In the genomic region with DNA sequence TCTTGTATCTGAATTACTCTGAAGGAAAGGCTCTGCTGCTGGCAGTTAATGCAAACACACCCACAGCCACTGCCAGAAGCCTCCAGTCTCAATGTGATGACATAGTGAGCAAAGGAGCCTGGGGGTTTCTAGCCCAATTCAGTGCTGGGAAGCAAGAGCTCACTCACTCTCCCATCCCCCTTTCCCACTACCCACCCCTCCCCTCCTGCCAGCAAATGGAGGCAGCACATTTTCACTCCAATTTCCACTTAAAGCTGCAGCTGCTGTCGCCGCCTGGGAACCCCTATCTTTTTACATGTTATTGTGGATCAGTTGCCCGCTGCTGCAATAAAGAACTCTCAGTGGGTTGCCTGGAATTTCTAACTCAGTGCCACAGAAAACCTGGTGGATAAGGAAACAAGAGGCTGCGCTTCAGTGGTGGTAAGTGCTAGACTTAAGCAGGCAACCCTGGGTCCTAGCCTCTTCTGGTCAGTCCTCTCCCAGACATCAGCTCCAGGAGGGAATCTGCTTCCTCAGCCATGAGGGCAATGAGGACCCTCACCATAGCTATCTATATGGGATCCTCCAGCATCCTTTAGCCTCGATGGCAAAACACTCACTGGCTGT, we compare ENCODE assay signal across 21 cellular contexts.
DNase-seq lines count a peak whose midpoint lies in the region; ATAC-seq and TF ChIP-seq lines count a peak whose summit lies in the region.
"Had no signal": no experiment of that assay in that cellular context is flagged by ENCODE, and none has a peak within 500 bp of the region (broad histone marks: within the 10 kb centered on the region; RNA-seq: fewer than 3 reads in every experiment).

No MANE protein-coding gene starts in this region.

- H3K36me3 Mint-ChIP-seq in type B pancreatic cell (no peaks in the 10 kb centered on the region), chondrocyte (ENCODE audit: low read depth) (no peaks in the 10 kb centered on the region)
- H3K36me3 Mint-ChIP-seq in CD8-positive, alpha-beta memory T cell = no peaks in the 10 kb centered on the region

- H3K27me3 ChIP-seq in SK-N-SH (ENCODE audit: insufficient read depth) = no peaks in the 10 kb centered on the region
- no peaks in the 10 kb centered on the region for H3K27me3 ChIP-seq in CD8-positive, alpha-beta memory T cell (ENCODE audit: insufficient read depth, low read length, poor library complexity, severe bottlenecking)
- H3K27me3 ChIP-seq: ovary had no signal

- WGBS in SK-N-SH (ENCODE audit: low lambda C conversion rate) = 61% methylated on average over 5 of the region's 5 CpGs

- no peak for TF ChIP-seq CTCF in SK-N-SH (IDR thresholded peaks at IDR 0.05)
- no peak for TF ChIP-seq CTCF in type B pancreatic cell (conservative IDR thresholded peaks at IDR 0.05)
- no peak for TF ChIP-seq CTCF in chondrocyte (IDR thresholded peaks at IDR 0.05)

- DNase-seq in SK-N-SH (peak; percentile 16), NCI-H69 (lab: John Stamatoyannopoulos, UW) (peak; percentile 27), iPS-NIHi11 (ENCODE audit: low spot score) (peak; percentile 41), type B pancreatic cell (ENCODE audit: extremely low spot score, unreplicated experiment) (no peak), chondrocyte (ENCODE audit: low spot score) (no peak)
- no peak for DNase-seq in CD8-positive, alpha-beta memory T cell
- DNase-seq: activated CD8-positive, alpha-beta T cell treated with anti-CD3 and anti-CD28 coated beads, Interleukin-2, amount 10 ng/mL, durations not matched to agents 7 days and 5 days; C1 segment of cervical spinal cord; EL; foreskin melanocyte; HCEC 1CT; midbrain; NCI-H1105; NCI-H526 treated with DMSO at 0.1 percent for 48 hours; ovary; tibial artery had no signal

- ATAC-seq in SK-N-SH treated with all-trans-retinoic acid at 6 μM for 48 hours (no peak), HG02642 (IDR thresholded peaks at IDR 0.05; ENCODE audit: poor library complexity, unreplicated experiment) (no peak)
- ATAC-seq: activated CD8-positive, alpha-beta T cell treated with anti-CD3 and anti-CD28 coated beads, Interleukin-2, amount 10 ng/mL, durations not matched to agents 7 days and 5 days; K562 had no signal

- H3K27me3 Mint-ChIP-seq in type B pancreatic cell (no peaks in the 10 kb centered on the region), chondrocyte (ENCODE audit: low read depth) (peaks cover 21% of the 10 kb centered on the region)
- peaks cover 16 to 29% of the 10 kb centered on the region in 2 donors for H3K27me3 Mint-ChIP-seq in CD8-positive, alpha-beta memory T cell

- no peak overlapping the region for H3K27ac Mint-ChIP-seq in type B pancreatic cell
- no peak overlapping the region for H3K27ac Mint-ChIP-seq in CD8-positive, alpha-beta memory T cell
- no peak overlapping the region for H3K27ac Mint-ChIP-seq in chondrocyte (ENCODE audit: unreplicated experiment)
- H3K27ac Mint-ChIP-seq: activated CD8-positive, alpha-beta T cell treated with anti-CD3 and anti-CD28 coated beads, Interleukin-2, amount 10 ng/mL, durations not matched to agents 7 days and 5 days had no signal

- H3F3A ChIP-seq in SK-N-SH (replicated peaks; ENCODE audit: insufficient read depth) = no peaks in the 10 kb centered on the region

- H3K79me2 ChIP-seq in SK-N-SH (ENCODE audit: insufficient read depth) = no peaks in the 10 kb centered on the region

- H3K4me3 Mint-ChIP-seq in type B pancreatic cell (peak overlapping the region; percentile 1), chondrocyte (ENCODE audit: unreplicated experiment) (no peak overlapping the region)
- no peak overlapping the region for H3K4me3 Mint-ChIP-seq in CD8-positive, alpha-beta memory T cell
- H3K4me3 Mint-ChIP-seq: activated CD8-positive, alpha-beta T cell treated with anti-CD3 and anti-CD28 coated beads, Interleukin-2, amount 10 ng/mL, durations not matched to agents 7 days and 5 days; central memory CD8-positive, alpha-beta T cell had no signal

- no peaks in the 10 kb centered on the region; a peak in 1 of 4 replicates for H3K4me1 ChIP-seq in SK-N-SH (ENCODE audit: control insufficient read depth in 1 of 2, insufficient read depth in 2 of 2, low read depth in 1 of 2, low read length in 1 of 2)
- H3K4me1 ChIP-seq in CD8-positive, alpha-beta memory T cell (ENCODE audit: insufficient read depth, low read length) = no peaks in the 10 kb centered on the region
- H3K4me1 ChIP-seq: tibial artery had no signal

- H3K4me2 ChIP-seq in SK-N-SH = no peak overlapping the region

- H3K36me3 ChIP-seq in SK-N-SH (replicated peaks in 1 of 2; ENCODE audit: control insufficient read depth in 1 of 2, insufficient read depth in 2 of 2, low read length in 1 of 2) = no peaks in the 10 kb centered on the region
- H3K36me3 ChIP-seq in CD8-positive, alpha-beta memory T cell (ENCODE audit: insufficient read depth, low read length) = no peaks in the 10 kb centered on the region
- H3K36me3 ChIP-seq: ovary, tibial artery had no signal

- CTCF ChIA-PET in SK-N-SH (lab: Yijun Ruan, JAX) = no interaction called here
- CTCF ChIA-PET in CD8-positive, alpha-beta memory T cell (lab: Charles Lee) = no interaction called here

- no peaks in the 10 kb centered on the region for H4K20me1 ChIP-seq in SK-N-SH (ENCODE audit: insufficient read depth)

- POLR2A ChIA-PET in SK-N-SH (lab: Yijun Ruan, JAX) = no interaction called here
- POLR2A ChIA-PET in CD8-positive, alpha-beta memory T cell (lab: Charles Lee) = no interaction called here

- H3K9me3 ChIP-seq in SK-N-SH = no peaks in the 10 kb centered on the region
- no peaks in the 10 kb centered on the region for H3K9me3 ChIP-seq in CD8-positive, alpha-beta memory T cell (ENCODE audit: low read length)
- H3K9me3 ChIP-seq: ovary, tibial artery had no signal

- H3K9me3 Mint-ChIP-seq in type B pancreatic cell = no peaks in the 10 kb centered on the region
- H3K9me3 Mint-ChIP-seq in CD8-positive, alpha-beta memory T cell = peaks cover 0 to 3% (median 0%) of the 10 kb centered on the region in 5 donors
- no peaks in the 10 kb centered on the region for H3K9me3 Mint-ChIP-seq in chondrocyte (ENCODE audit: low read depth)
- H3K9me3 Mint-ChIP-seq: central memory CD8-positive, alpha-beta T cell had no signal

- no peak overlapping the region for H3K27ac ChIP-seq in SK-N-SH (ENCODE audit: low read depth in 2 of 2, low read length in 1 of 2)
- no peak overlapping the region for H3K27ac ChIP-seq in CD8-positive, alpha-beta memory T cell (ENCODE audit: low read depth, low read length)
- H3K27ac ChIP-seq: 22Rv1, ovary, tibial artery had no signal

- H3K4me3 ChIP-seq in SK-N-SH (ENCODE audit: low read depth in 2 of 2, low read length in 1 of 2) = no peak overlapping the region
- H3K4me3 ChIP-seq in CD8-positive, alpha-beta memory T cell (ENCODE audit: low read length) = no peak overlapping the region
- H3K4me3 ChIP-seq: K562, ovary, tibial artery had no signal

- no peak for TF ChIP-seq EP300 in SK-N-SH (IDR thresholded peaks at IDR 0.05; ENCODE audit: borderline replicate concordance in 1 of 2, low read depth in 1 of 2, low read length in 1 of 2)

- H2AFZ ChIP-seq in SK-N-SH (ENCODE audit: low read depth) = no peak overlapping the region

- H3K9ac ChIP-seq in SK-N-SH = no peak overlapping the region

- H3K9me2 ChIP-seq in SK-N-SH = no peaks in the 10 kb centered on the region

- H3K4me1 Mint-ChIP-seq in type B pancreatic cell (ENCODE audit: unreplicated experiment) (peaks cover 40% of the 10 kb centered on the region), chondrocyte (ENCODE audit: low read depth) (peaks cover 11% of the 10 kb centered on the region)
- no peaks in the 10 kb centered on the region for H3K4me1 Mint-ChIP-seq in CD8-positive, alpha-beta memory T cell
- H3K4me1 Mint-ChIP-seq: central memory CD8-positive, alpha-beta T cell had no signal

- TF ChIP-seq RAD21 in SK-N-SH (IDR thresholded peaks at IDR 0.05; ENCODE audit: low read length) = no peak

TF ChIP-seq in SK-N-SH, 30 proteins besides CTCF, POLR2A, EP300 and RAD21 (continues in another document):
- TF ChIP-seq NFIC (IDR thresholded peaks at IDR 0.05; ENCODE audit: borderline replicate concordance) (no peak), SMC3 (IDR thresholded peaks at IDR 0.05; ENCODE audit: low read depth, low read length) (no peak), YY1 (IDR thresholded peaks at IDR 0.05; ENCODE audit: low read depth) (no peak), FOSL2 (IDR thresholded peaks at IDR 0.05; ENCODE audit: borderline replicate concordance, low read depth) (no peak), FOXM1 (IDR thresholded peaks at IDR 0.05; ENCODE audit: low read depth) (no peak), POLR2AphosphoS5 (IDR thresholded peaks at IDR 0.05; ENCODE audit: low read depth, low read length) (no peak)

TF ChIP-seq in SK-N-SH treated with all-trans-retinoic acid at 6 μM for 48 hours, 23 proteins besides CTCF, POLR2A, EP300 and RAD21 (continues in another document):
- no peak for TF ChIP-seq ESRRG (CRISPR knock-in tag; IDR thresholded peaks at IDR 0.05)
- TF ChIP-seq, protein P1, sequence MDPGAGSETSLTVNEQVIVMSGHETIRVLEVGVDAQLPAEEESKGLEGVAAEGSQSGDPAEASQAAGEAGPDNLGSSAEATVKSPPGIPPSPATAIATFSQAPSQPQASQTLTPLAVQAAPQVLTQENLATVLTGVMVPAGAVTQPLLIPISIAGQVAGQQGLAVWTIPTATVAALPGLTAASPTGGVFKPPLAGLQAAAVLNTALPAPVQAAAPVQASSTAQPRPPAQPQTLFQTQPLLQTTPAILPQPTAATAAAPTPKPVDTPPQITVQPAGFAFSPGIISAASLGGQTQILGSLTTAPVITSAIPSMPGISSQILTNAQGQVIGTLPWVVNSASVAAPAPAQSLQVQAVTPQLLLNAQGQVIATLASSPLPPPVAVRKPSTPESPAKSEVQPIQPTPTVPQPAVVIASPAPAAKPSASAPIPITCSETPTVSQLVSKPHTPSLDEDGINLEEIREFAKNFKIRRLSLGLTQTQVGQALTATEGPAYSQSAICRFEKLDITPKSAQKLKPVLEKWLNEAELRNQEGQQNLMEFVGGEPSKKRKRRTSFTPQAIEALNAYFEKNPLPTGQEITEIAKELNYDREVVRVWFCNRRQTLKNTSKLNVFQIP (CRISPR knock-in tag; IDR thresholded peaks at IDR 0.05; ENCODE audit: borderline replicate concordance, low read depth) = no peak
- TF ChIP-seq OSR1 (CRISPR knock-in tag; IDR thresholded peaks at IDR 0.05) = no peak
- TF ChIP-seq ZC3H10 (CRISPR knock-in tag; IDR thresholded peaks at IDR 0.05) = no peak
- no peak for TF ChIP-seq TCF4 (CRISPR knock-in tag; IDR thresholded peaks at IDR 0.05; ENCODE audit: borderline replicate concordance)
- no peak for TF ChIP-seq PPARA (CRISPR knock-in tag; IDR thresholded peaks at IDR 0.05; ENCODE audit: borderline replicate concordance)
- TF ChIP-seq SNAI2 (CRISPR knock-in tag; IDR thresholded peaks at IDR 0.05) = no peak
- no peak for TF ChIP-seq ZNF70 (CRISPR knock-in tag; IDR thresholded peaks at IDR 0.05)
- TF ChIP-seq GLIS3 (CRISPR knock-in tag; IDR thresholded peaks at IDR 0.05) = no peak
- TF ChIP-seq ZFP30 (CRISPR knock-in tag; IDR thresholded peaks at IDR 0.05) = no peak
- no peak for TF ChIP-seq BACH2 (CRISPR knock-in tag; IDR thresholded peaks at IDR 0.05; ENCODE audit: borderline replicate concordance)
- no peak for TF ChIP-seq ZNF565 (CRISPR knock-in tag; conservative IDR thresholded peaks at IDR 0.05; ENCODE audit: low read depth)
- TF ChIP-seq RARB (CRISPR knock-in tag; IDR thresholded peaks at IDR 0.05) = no peak
- no peak for TF ChIP-seq ISL1 (CRISPR knock-in tag; IDR thresholded peaks at IDR 0.05)

Comparison
In these comparisons a context has a peak if more than half of its experiments do, and no peak if none do; other contexts are left out.
1. DNase-seq: peak in SK-N-SH (single experiment), NCI-H69 (single experiment) and iPS-NIHi11 (single experiment); none in type B pancreatic cell (single experiment), CD8-positive, alpha-beta memory T cell (0 of 5) and chondrocyte (single experiment).